8 cellular contexts compared by ENCODE assay signal in the genomic region with DNA sequence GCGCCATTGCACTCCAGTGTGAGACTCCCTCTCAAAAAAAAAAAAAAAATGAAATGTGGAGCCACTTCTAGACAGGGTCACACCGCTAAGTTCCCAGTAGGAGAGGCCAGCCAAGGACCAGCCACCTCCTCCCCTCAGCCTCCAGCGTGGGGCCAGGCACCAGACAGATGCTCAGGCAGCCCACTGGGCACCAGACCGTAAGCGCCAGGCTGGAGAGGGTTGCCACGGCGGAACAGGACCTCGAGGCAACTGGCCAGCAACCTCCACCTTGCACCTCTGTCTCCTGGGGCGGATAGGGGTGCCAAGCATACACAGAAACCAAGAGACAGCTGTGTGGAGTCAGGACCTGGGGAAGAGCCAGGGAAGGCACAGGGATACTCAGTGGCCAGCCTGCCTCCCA.
"Had no signal": no experiment of that assay in that cellular context is flagged by ENCODE, and none has a peak within 500 bp of the region (broad histone marks: within the 10 kb centered on the region; RNA-seq: fewer than 3 reads in every experiment).

No MANE protein-coding gene starts in this region.

- H3K4me3 ChIP-seq: GM12878 had no signal

- FAIRE-seq: G401.6, GM12878, GM12891, GM12892, GM18507, GM19239 had no signal

- ATAC-seq: GM12878 had no signal

- DNase-seq: GDM1, GF-D8 had no signal
